Comparison of ENCODE assay signal across 8 cellular contexts in genomic region chr18:2655153-2655953, GRCh38. TPM values are rescaled to one million over a fixed set of nuclear protein-coding genes. Genes with fewer than 3 reads are reported as not detected.
DNase-seq lines count a peak whose midpoint lies in the region; ATAC-seq and TF ChIP-seq lines count a peak whose summit lies in the region.

Gene SMCHD1 (plus strand): TSS chr18:2655726. CDS start chr18:2656076, 350 bp downstream.

- peak; percentile 80 to 89 for DNase-seq in Caco-2
- peak; percentile 68 for DNase-seq in HT1080 (ENCODE audit: low read depth)
- no peak for DNase-seq in NT2/D1 (ENCODE audit: low read depth, low spot score)
- DNase-seq in activated CD8-positive, alpha-beta memory T cell treated with anti-CD3 and anti-CD28 coated beads, Interleukin-2, amount 50 U/mL, for 1 hour (ENCODE audit: extremely low read depth) = peak; percentile 66
- DNase-seq in mesenteric fat pad (ENCODE audit: low spot score) = peak; percentile 96
- DNase-seq in stimulated activated CD8-positive, alpha-beta memory T cell treated with anti-CD3 and anti-CD28 coated beads, Interleukin-15, amount 100 ng/mL, for 24 hours (ENCODE audit: low read depth) = peak; percentile 81

- peak within 1 kb of the TSS; percentile 70 for H3K4me3 Mint-ChIP-seq in Caco-2 (ENCODE audit: unreplicated experiment)

- TF ChIP-seq CTCF in Caco-2 (IDR thresholded peaks at IDR 0.05; ENCODE audit: insufficient read depth in 1 of 2, low read depth in 1 of 2, low read length in 1 of 2, severe bottlenecking in 1 of 2, unreplicated experiment in 1 of 2) = no peak

- H3K9ac ChIP-seq in NT2/D1 (ENCODE audit: insufficient read length, low read depth) (peak within 1 kb of the TSS; percentile 95), endocrine pancreas (ENCODE audit: control insufficient read depth, insufficient read depth, low read length) (peak within 1 kb of the TSS; percentile 88)

- intact Hi-C loops in Caco-2 (cut with micrococcal nuclease; ENCODE audit: unreplicated experiment) = loop anchor here (5.0 to 10.0 kb wide), 2 partner anchors 83 to 331 kb away; partner anchors contain the start of genes METTL4 and NDC80

- CTCF ChIA-PET in Caco-2 (lab: Charles Lee) = no interaction called here

- peaks cover 37% of the 10 kb centered on the region for H3K36me3 Mint-ChIP-seq in Caco-2 (ENCODE audit: insufficient read depth, unreplicated experiment)

- H3K27me3 ChIP-seq in Caco-2 (replicated peaks; ENCODE audit: control insufficient read depth, insufficient read depth, low read length) (no peaks in the 10 kb centered on the region), NT2/D1 (ENCODE audit: insufficient read depth, insufficient read length) (no peaks in the 10 kb centered on the region), endocrine pancreas (ENCODE audit: control insufficient read depth, insufficient read depth, low read length) (no peaks in the 10 kb centered on the region)

- ATAC-seq in GM21360 (IDR thresholded peaks at IDR 0.05; ENCODE audit: unreplicated experiment) = peak; percentile 64

- peak within 1 kb of the TSS; percentile 21 for H3K27ac Mint-ChIP-seq in Caco-2 (ENCODE audit: unreplicated experiment)

- no peaks in the 10 kb centered on the region for H3K36me3 ChIP-seq in Caco-2 (ENCODE audit: control insufficient read depth, insufficient read depth, low read length)
- H3K36me3 ChIP-seq in NT2/D1 (ENCODE audit: insufficient read depth, insufficient read length, low read length) = no peaks in the 10 kb centered on the region
- H3K36me3 ChIP-seq in endocrine pancreas (ENCODE audit: control insufficient read depth, insufficient read depth, low read length) = no peaks in the 10 kb centered on the region

- BruUV-seq in Caco-2 (replicated peaks; lab: Mats Ljungman, UMichigan) = no TSS peak

- peaks cover 7% of the 10 kb centered on the region for H3K4me1 Mint-ChIP-seq in Caco-2 (ENCODE audit: low read depth, unreplicated experiment)

- no peaks in the 10 kb centered on the region for H3K9me3 ChIP-seq in Caco-2
- H3K9me3 ChIP-seq in NT2/D1 (ENCODE audit: insufficient read depth, low read length) = no peaks in the 10 kb centered on the region
- H3K9me3 ChIP-seq in endocrine pancreas (ENCODE audit: control insufficient read depth, low read length) = no peaks in the 10 kb centered on the region

- H3K9me3 Mint-ChIP-seq in Caco-2 (ENCODE audit: unreplicated experiment) = no peaks in the 10 kb centered on the region

- no peaks in the 10 kb centered on the region for H3K27me3 Mint-ChIP-seq in Caco-2 (ENCODE audit: insufficient read depth, unreplicated experiment)

- H3K4me3 ChIP-seq in Caco-2 (ENCODE audit: low read depth, low read length) = peak within 1 kb of the TSS; percentile 88
- H3K4me3 ChIP-seq in NT2/D1 (ENCODE audit: insufficient read length, low read depth) = peak within 1 kb of the TSS; percentile 92
- peak within 1 kb of the TSS; percentile 98 for H3K4me3 ChIP-seq in endocrine pancreas (ENCODE audit: control insufficient read depth, insufficient read depth, low read length)

- H3K4me1 ChIP-seq in Caco-2 (peaks cover 28% of the 10 kb centered on the region), NT2/D1 (ENCODE audit: insufficient read depth, insufficient read length) (no peaks in the 10 kb centered on the region), endocrine pancreas (ENCODE audit: control insufficient read depth, insufficient read depth, low read length) (peaks cover 16% of the 10 kb centered on the region)

- POLR2A ChIA-PET in Caco-2 (lab: Charles Lee) = interaction anchor here (0.9 kb wide), 1 partner anchor 84 kb away, joined by 4 read pairs; the partner anchor contains the start of genes METTL4 and NDC80

RNA-seq across cellular contexts. Expression of gene SMCHD1, which starts in this region (rescaled TPM):
- 56.6 and 57.4 TPM in 2 replicates for total RNA-seq in Caco-2 (2022)
- total RNA-seq in HT1080 (2014; rRNA removed; shearing (Covaris generic)) = 41.8 and 43.9 TPM in 2 replicates
- 14.0 and 18.3 TPM in 2 replicates for polyA plus RNA-seq in HT1080 (2015; cell fraction: cytosol; rRNA removed)
- polyA plus RNA-seq in HT1080 (2015; cell fraction: nucleus; rRNA removed) = 45.8 and 52.9 TPM in 2 replicates
- total RNA-seq in mesenteric fat pad = 52.3 TPM
